In the genomic region with DNA sequence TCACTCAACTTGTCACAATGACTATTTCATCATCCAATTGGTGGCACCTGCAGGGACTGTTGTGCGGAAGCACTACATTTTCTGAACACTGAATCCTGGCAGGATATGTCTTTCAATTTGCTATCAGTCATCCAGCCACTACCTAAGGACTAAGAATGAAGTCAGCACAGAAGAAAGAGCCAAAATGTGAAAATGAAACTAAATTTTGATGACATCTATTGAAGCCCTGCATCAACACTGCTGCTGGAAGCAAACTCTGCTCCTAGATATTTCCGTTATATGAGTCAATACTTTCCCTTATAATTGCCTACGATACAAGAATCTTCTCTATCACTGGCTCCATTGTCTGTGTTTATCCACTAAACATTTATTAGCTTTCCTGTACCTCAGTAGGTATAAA, we compare ENCODE assay signal across 16 cellular contexts.
DNase-seq lines count a peak whose midpoint lies in the region; ATAC-seq and TF ChIP-seq lines count a peak whose summit lies in the region.
"Had no signal": no experiment of that assay in that cellular context is flagged by ENCODE, and none has a peak within 500 bp of the region (broad histone marks: within the 10 kb centered on the region; RNA-seq: fewer than 3 reads in every experiment).

No MANE protein-coding gene starts in this region.

- H2AFZ ChIP-seq in PC-3 (ENCODE audit: low read length): no peak overlapping the region
- H2AFZ ChIP-seq: GM23248 had no signal

- ATAC-seq in PC-3 (no peak), GM18861 (IDR thresholded peaks at IDR 0.05; ENCODE audit: unreplicated experiment) (no peak)

- H3F3A ChIP-seq in PC-3 (ENCODE audit: low read length, unreplicated experiment): no peaks in the 10 kb centered on the region

- no peaks in the 10 kb centered on the region for H3K79me2 ChIP-seq in PC-3 (ENCODE audit: low read length)

- POLR2A ChIA-PET in PC-3 (lab: Charles Lee; ENCODE audit: unreplicated experiment): no interaction called here

- no peak overlapping the region for H3K4me3 ChIP-seq in PC-3 (ENCODE audit: low read length)
- H3K4me3 ChIP-seq in astrocyte of the spinal cord (ENCODE audit: low read depth, low read length): no peak overlapping the region
- H3K4me3 ChIP-seq: GM23248 had no signal

- peak; percentile 59 for DNase-seq in HT1080 (ENCODE audit: low read depth)
- DNase-seq in PC-3: peak; percentile 2
- DNase-seq in astrocyte of the spinal cord (ENCODE audit: low read depth, low spot score): peak; percentile 12
- no peak for DNase-seq in NOMO-1 treated with DMSO at 0.1 percent for 48 hours (lab: John Stamatoyannopoulos, UW; ENCODE audit: unreplicated experiment)
- no peak for DNase-seq in dedifferentiated amniotic fluid mesenchymal stem cell (ENCODE audit: extremely low spot score)
- no peak for DNase-seq in inferior parietal cortex (ENCODE audit: extremely low spot score)
- DNase-seq: C1 segment of cervical spinal cord; Calu3; CD4-positive, alpha-beta memory T cell; COR-L47; DMS79 treated with DMSO at 0.1 percent for 48 hours; GDM1; GM23248; H7; HCEC 1CT had no signal

- no peaks in the 10 kb centered on the region for H3K4me1 ChIP-seq in PC-3 (ENCODE audit: insufficient read depth, low read length)

- no peak overlapping the region for H3K4me2 ChIP-seq in PC-3 (ENCODE audit: low read length)

- no peak overlapping the region for H3K27ac ChIP-seq in PC-3 (ENCODE audit: low read length)
- H3K27ac ChIP-seq: GM23248 had no signal

- no peak for TF ChIP-seq CTCF in PC-3 (conservative IDR thresholded peaks at IDR 0.05; ENCODE audit: low read depth, low read length)
- no peak for TF ChIP-seq CTCF in astrocyte of the spinal cord (IDR thresholded peaks at IDR 0.05; ENCODE audit: low read depth, low read length)

- H3K9me3 ChIP-seq in PC-3 (ENCODE audit: low read length): no peaks in the 10 kb centered on the region

- CTCF ChIA-PET in PC-3 (lab: Charles Lee): no interaction called here

- no peaks in the 10 kb centered on the region for H3K9me2 ChIP-seq in PC-3 (replicated peaks; ENCODE audit: low read length)

- H3K27me3 ChIP-seq in PC-3 (ENCODE audit: low read length): no peaks in the 10 kb centered on the region

- BruUV-seq in PC-3 (replicated peaks; lab: Mats Ljungman, UMichigan): no TSS peak

- intact Hi-C loops in PC-3 (cut with micrococcal nuclease): no loop called here

- in situ Hi-C loops in astrocyte of the spinal cord (cut with HindIII; ENCODE audit: low sequenced_read_pairs): no loop called here

- H3K9ac ChIP-seq in PC-3 (ENCODE audit: low read length): no peak overlapping the region
- H3K9ac ChIP-seq: GM23248 had no signal

- no peaks in the 10 kb centered on the region for H4K20me1 ChIP-seq in PC-3 (ENCODE audit: low read length)

- H3K36me3 ChIP-seq in PC-3 (ENCODE audit: low read depth, low read length): no peaks in the 10 kb centered on the region

Comparison
In these comparisons a context has a peak if more than half of its experiments do, and no peak if none do; other contexts are left out.
1. DNase-seq: peak in HT1080 (single experiment), PC-3 (single experiment) and astrocyte of the spinal cord (single experiment); none in NOMO-1 treated with DMSO at 0.1 percent for 48 hours (single experiment), dedifferentiated amniotic fluid mesenchymal stem cell (single experiment) and inferior parietal cortex (single experiment).